13 cellular contexts compared by ENCODE assay signal in genomic region chr3:112357888-112358287, GRCh38.
DNase-seq lines count a peak whose midpoint lies in the region; ATAC-seq and TF ChIP-seq lines count a peak whose summit lies in the region.
"Had no signal": no experiment of that assay in that cellular context is flagged by ENCODE, and none has a peak within 500 bp of the region (broad histone marks: within the 10 kb centered on the region; RNA-seq: fewer than 3 reads in every experiment).

No MANE protein-coding gene starts in this region.

- DNase-seq in T-helper 9 cell (peak; percentile 19), brain pericyte (ENCODE audit: low read depth, low spot score) (peak; percentile 3), DMS79 (lab: John Stamatoyannopoulos, UW) (no peak), NCI-H2029 (lab: John Stamatoyannopoulos, UW) (no peak), WERI-Rb-1 (no peak), GM13976 (ENCODE audit: low spot score) (no peak)
- DNase-seq: hippocampal formation, NCI-H1436 had no signal

- peak; percentile 56 for ATAC-seq in GM18502 (IDR thresholded peaks at IDR 0.05; ENCODE audit: poor library complexity, unreplicated experiment)
- ATAC-seq: HCT116, Panc1 had no signal

- H3K27ac ChIP-seq in parathyroid adenoma (peak overlapping the region; percentile 38), WERI-Rb-1 (no peak overlapping the region)

- H2AFZ ChIP-seq in parathyroid adenoma: no peak overlapping the region

- H3K79me2 ChIP-seq in parathyroid adenoma: no peaks in the 10 kb centered on the region

- H3K27me3 ChIP-seq in parathyroid adenoma (ENCODE audit: control insufficient read depth, insufficient read depth, low read length): no peaks in the 10 kb centered on the region
- H3K27me3 ChIP-seq in WERI-Rb-1 (ENCODE audit: insufficient read depth, low read depth, severe bottlenecking): peaks cover 7% of the 10 kb centered on the region
- H3K27me3 ChIP-seq: upper lobe of left lung had no signal

- no peaks in the 10 kb centered on the region for H3K4me1 ChIP-seq in parathyroid adenoma

- no peak overlapping the region for H3K9ac ChIP-seq in parathyroid adenoma

- H3K36me3 ChIP-seq in parathyroid adenoma (ENCODE audit: control insufficient read depth, insufficient read depth, low read length): no peaks in the 10 kb centered on the region
- no peaks in the 10 kb centered on the region for H3K36me3 ChIP-seq in WERI-Rb-1
- H3K36me3 ChIP-seq: upper lobe of left lung had no signal

- H3K4me2 ChIP-seq in parathyroid adenoma (ENCODE audit: low read length): no peak overlapping the region

- in situ Hi-C loops in GM13976 (cut with MboI; ENCODE audit: low sequenced_read_pairs, unreplicated experiment): no loop called here

- TF ChIP-seq CTCF in parathyroid adenoma (IDR thresholded peaks at IDR 0.05) (no peak), WERI-Rb-1 (IDR thresholded peaks at IDR 0.05; ENCODE audit: low read depth, low read length) (no peak), GM13976 (IDR thresholded peaks at IDR 0.05; ENCODE audit: borderline replicate concordance, control extremely low read depth, extremely low read depth, insufficient read depth, missing control alignments) (no peak)

- H3K4me3 ChIP-seq in parathyroid adenoma (ENCODE audit: low read depth, low read length): no peak overlapping the region
- H3K4me3 ChIP-seq in WERI-Rb-1 (ENCODE audit: low read depth, low read length): no peak overlapping the region
- H3K4me3 ChIP-seq: upper lobe of left lung had no signal

- H3K9me3 ChIP-seq in parathyroid adenoma (ENCODE audit: control insufficient read depth, low read length): no peaks in the 10 kb centered on the region
- no peaks in the 10 kb centered on the region for H3K9me3 ChIP-seq in WERI-Rb-1 (ENCODE audit: severe bottlenecking)
- H3K9me3 ChIP-seq: upper lobe of left lung had no signal

Comparison
In these comparisons a context has a peak if more than half of its experiments do, and no peak if none do; other contexts are left out.
1. DNase-seq: peak in T-helper 9 cell (single experiment) and brain pericyte (single experiment); none in DMS79 (single experiment), NCI-H2029 (single experiment), WERI-Rb-1 (single experiment) and GM13976 (single experiment).